ENCODE assay signal across 8 cellular contexts in genomic region chr10:71727429-71728217, GRCh38. TPM values are rescaled to one million over a fixed set of nuclear protein-coding genes. Genes with fewer than 3 reads are reported as not detected.
DNase-seq lines count a peak whose midpoint lies in the region; ATAC-seq and TF ChIP-seq lines count a peak whose summit lies in the region.

No MANE protein-coding gene starts in this region.

- in situ Hi-C loops in KBM-7 (cut with MboI; ENCODE audit: low pct_unique_long_range_greater_than_20kb, low sequenced_read_pairs) = no loop called here

- peak overlapping the region; percentile 64 for H3K4me3 Mint-ChIP-seq in activated B cell treated with CpG ODN at 0.5 μM for 24 hours
- H3K4me3 Mint-ChIP-seq in natural killer cell treated with Interleukin-12 subunit alpha and Interleukin-12 subunit beta and Interleukin-15 and Interleukin-18, amount 100 ng/mL, for 72 hours = peak overlapping the region; percentile 74

- peak; percentile 50 for ATAC-seq in GM21423 (IDR thresholded peaks at IDR 0.05; ENCODE audit: unreplicated experiment)
- ATAC-seq in activated B cell treated with CpG ODN at 0.5 μM for 24 hours (ENCODE audit: low read depth) = peak; percentile 72
- ATAC-seq in natural killer cell treated with Interleukin-12 subunit alpha and Interleukin-12 subunit beta and Interleukin-15 and Interleukin-18, amount 100 ng/mL, for 72 hours = peak; percentile 69 to 77

- H3K27ac Mint-ChIP-seq in activated B cell treated with CpG ODN at 0.5 μM for 24 hours = peak overlapping the region; percentile 91
- H3K27ac Mint-ChIP-seq in natural killer cell treated with Interleukin-12 subunit alpha and Interleukin-12 subunit beta and Interleukin-15 and Interleukin-18, amount 100 ng/mL, for 72 hours = peak overlapping the region; percentile 86 to 89

- TF ChIP-seq CTCF in activated B cell treated with CpG ODN at 0.5 μM for 24 hours (IDR thresholded peaks at IDR 0.05) (no peak), dorsolateral prefrontal cortex (IDR thresholded peaks at IDR 0.05 in 54 of 56, conservative IDR thresholded peaks at IDR 0.05 in 2 of 56; ENCODE audit: low read depth in 1 of 56, partially characterized antibody in 56 of 56) (no peak)

- DNase-seq in DMS53 treated with DMSO at 0.1 percent for 48 hours (lab: John Stamatoyannopoulos, UW; ENCODE audit: unreplicated experiment) (peak; percentile 30), KBM-7 (peak; percentile 93), activated B cell treated with CpG ODN at 0.5 μM for 24 hours (no peak), dorsolateral prefrontal cortex (no peak), COR-L47 (lab: John Stamatoyannopoulos, UW) (no peak), middle frontal gyrus (ENCODE audit: extremely low spot score, low spot score) (no peak)
- no peak for DNase-seq in natural killer cell treated with Interleukin-12 subunit alpha and Interleukin-12 subunit beta and Interleukin-15 and Interleukin-18, amount 100 ng/mL, for 72 hours (ENCODE audit: low spot score)

- peaks cover 50% of the 10 kb centered on the region for H3K4me1 Mint-ChIP-seq in activated B cell treated with CpG ODN at 0.5 μM for 24 hours
- H3K4me1 Mint-ChIP-seq in natural killer cell treated with Interleukin-12 subunit alpha and Interleukin-12 subunit beta and Interleukin-15 and Interleukin-18, amount 100 ng/mL, for 72 hours (ENCODE audit: low read depth in 2 of 2) = peaks cover 46 to 47% of the 10 kb centered on the region in 2 donors

- intact Hi-C loops in activated B cell treated with CpG ODN at 0.5 μM for 24 hours (cut with micrococcal nuclease) = loop anchor here (1.0 to 2.0 kb wide), 6 partner anchors 15 to 169 kb away; partner anchors contain the start of gene VSIR
- intact Hi-C loops in dorsolateral prefrontal cortex (cut with DNase I) = no loop called here

- H3K27ac ChIP-seq in dorsolateral prefrontal cortex = peak overlapping the region in 37 of 59 donors; percentile 0 to 78 (median 50)

- CTCF ChIA-PET in activated B cell treated with CpG ODN at 0.5 μM for 24 hours (lab: Charles Lee) = interaction anchor here (1.0 to 3.9 kb wide), 7 partner anchors 16 to 168 kb away, joined by 3 to 26 read pairs (median 4); partner anchors contain the start of gene VSIR

- H3K27me3 ChIP-seq in dorsolateral prefrontal cortex = no peaks in the 10 kb centered on the region

- no peak overlapping the region for H3K4me3 ChIP-seq in dorsolateral prefrontal cortex

- no peaks in the 10 kb centered on the region for H3K27me3 Mint-ChIP-seq in activated B cell treated with CpG ODN at 0.5 μM for 24 hours
- H3K27me3 Mint-ChIP-seq in natural killer cell treated with Interleukin-12 subunit alpha and Interleukin-12 subunit beta and Interleukin-15 and Interleukin-18, amount 100 ng/mL, for 72 hours = no peaks in the 10 kb centered on the region

- no peaks in the 10 kb centered on the region for H3K9me3 Mint-ChIP-seq in activated B cell treated with CpG ODN at 0.5 μM for 24 hours
- H3K9me3 Mint-ChIP-seq in natural killer cell treated with Interleukin-12 subunit alpha and Interleukin-12 subunit beta and Interleukin-15 and Interleukin-18, amount 100 ng/mL, for 72 hours = no peaks in the 10 kb centered on the region

- POLR2A ChIA-PET in activated B cell treated with CpG ODN at 0.5 μM for 24 hours (lab: Charles Lee) = interaction anchor here (0.7 to 6.3 kb wide), 15 partner anchors 10 to 124 kb away, joined by 3 to 79 read pairs (median 4); partner anchors contain the start of genes PSAP and VSIR

- H3K36me3 Mint-ChIP-seq in activated B cell treated with CpG ODN at 0.5 μM for 24 hours (ENCODE audit: low read depth) = no peaks in the 10 kb centered on the region
- no peaks in the 10 kb centered on the region for H3K36me3 Mint-ChIP-seq in natural killer cell treated with Interleukin-12 subunit alpha and Interleukin-12 subunit beta and Interleukin-15 and Interleukin-18, amount 100 ng/mL, for 72 hours

RNA-seq across cellular contexts. Expression of gene C10orf105, which starts 8.0 kb away (rescaled TPM):
- total RNA-seq in activated B cell treated with CpG ODN at 0.5 μM for 24 hours = not detected in 2 replicates
- 10 to 100 TPM in 14 of 120 experiments, 1 to 10 TPM in 102, under 1 TPM in 4; 0.63 to 21.1 (median 4.3) TPM for total RNA-seq in dorsolateral prefrontal cortex
- total RNA-seq in natural killer cell treated with Interleukin-12 subunit alpha and Interleukin-12 subunit beta and Interleukin-15 and Interleukin-18, amount 100 ng/mL, for 72 hours = not detected

RNA-seq across cellular contexts. Expression of gene VSIR, which starts 45.7 kb away (rescaled TPM):
- total RNA-seq in activated B cell treated with CpG ODN at 0.5 μM for 24 hours (20.9 and 21.4 TPM in 2 replicates), dorsolateral prefrontal cortex (100 to 1,000 TPM in 4 of 120 experiments, 10 to 100 TPM in 116; 23.3 to 173 (median 52.8) TPM)
- 10 to 100 TPM; 18.8 to 19.7 TPM for total RNA-seq in natural killer cell treated with Interleukin-12 subunit alpha and Interleukin-12 subunit beta and Interleukin-15 and Interleukin-18, amount 100 ng/mL, for 72 hours

Comparison
In these comparisons a context has a peak if more than half of its experiments do, and no peak if none do; other contexts are left out.
1. DNase-seq: peak in DMS53 treated with DMSO at 0.1 percent for 48 hours (single experiment) and KBM-7 (single experiment); none in activated B cell treated with CpG ODN at 0.5 μM for 24 hours (single experiment), dorsolateral prefrontal cortex (0 of 10), natural killer cell treated with Interleukin-12 subunit alpha and Interleukin-12 subunit beta and Interleukin-15 and Interleukin-18, amount 100 ng/mL, for 72 hours (single experiment), COR-L47 (single experiment) and middle frontal gyrus (single experiment).
2. Peak in every context shown above with its lines, with median percentiles within 50 percentile points of each other: ATAC-seq.